ENCODE assay signal across 15 cellular contexts in the genomic region with DNA sequence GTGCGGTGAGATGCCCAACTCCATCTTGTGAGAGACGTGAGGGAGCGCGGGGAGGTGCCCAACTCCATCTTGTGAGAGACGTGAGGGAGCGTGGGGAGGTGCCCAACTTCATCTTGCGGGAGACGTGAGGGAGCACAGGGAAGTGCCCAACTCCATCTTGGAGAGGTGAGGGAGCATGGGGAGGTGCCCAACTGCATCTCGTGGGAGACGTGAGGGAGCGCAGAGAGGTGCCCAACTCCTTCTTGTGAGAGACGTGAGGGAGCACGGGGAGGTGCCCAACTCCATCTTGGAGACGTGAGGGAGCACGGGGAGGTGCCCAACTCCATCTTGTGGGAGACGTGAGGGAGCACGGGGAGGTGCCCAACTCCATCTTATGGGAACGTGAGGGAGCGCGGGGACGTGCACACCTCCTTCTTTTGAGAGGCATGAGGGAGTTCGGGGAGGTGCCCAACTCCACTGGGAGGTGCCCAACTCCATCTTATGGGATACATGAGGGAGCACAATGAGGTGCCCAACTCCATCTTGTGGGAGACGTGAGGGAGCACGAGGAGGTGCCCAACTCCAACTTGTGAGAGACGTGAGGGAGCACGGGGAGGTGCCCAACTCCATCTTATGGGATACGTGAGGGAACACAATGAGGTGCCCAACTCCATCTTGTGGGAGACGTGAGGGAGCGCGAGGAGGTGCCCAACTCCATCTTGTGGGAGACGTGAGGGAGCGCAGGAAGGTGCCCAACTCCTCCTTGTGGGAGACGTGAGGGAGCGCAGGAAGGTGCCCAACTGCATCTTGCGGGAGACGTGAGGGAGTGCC.
"Had no signal": no experiment of that assay in that cellular context is flagged by ENCODE, and none has a peak within 500 bp of the region (broad histone marks: within the 10 kb centered on the region; RNA-seq: fewer than 3 reads in every experiment).

No MANE protein-coding gene starts in this region.

- H3K9me3 ChIP-seq: heart right ventricle, vagina had no signal

- DNase-seq: activated CD4-positive, alpha-beta T cell treated with anti-CD3 and anti-CD28 coated beads for 1 hour; activated CD8-positive, alpha-beta T cell treated with anti-CD3 and anti-CD28 coated beads for 36 hours; brain microvascular endothelial cell; foreskin keratinocyte; heart right ventricle; left ventricle myocardium superior; mesenchymal stem cell; nephron progenitor cell; stimulated activated CD4-positive, alpha-beta T cell treated with anti-CD3 and anti-CD28 coated beads, Interleukin-15, amount 100 ng/mL, for 24 hours; stimulated activated CD4-positive, alpha-beta T cell treated with anti-CD3 and anti-CD28 coated beads, Interleukin-4, amount 100 ng/mL, for 4 hours; T-helper 9 cell had no signal

- ATAC-seq: activated CD8-positive, alpha-beta T cell treated with anti-CD3 and anti-CD28 coated beads for 36 hours; activated naive CD4-positive, alpha-beta T cell treated with anti-CD3 and anti-CD28 coated beads, Interleukin-2, amount 50 U/mL, for 72 hours; foreskin keratinocyte; heart right ventricle; left ventricle myocardium superior had no signal

- H3K36me3 ChIP-seq: brain microvascular endothelial cell, heart right ventricle, vagina had no signal

- H3K4me1 ChIP-seq: foreskin keratinocyte, heart right ventricle, vagina had no signal

- H3K4me3 ChIP-seq: heart right ventricle, vagina had no signal

- H3K27ac ChIP-seq: brain microvascular endothelial cell, foreskin keratinocyte, heart right ventricle, vagina had no signal

- FAIRE-seq: keratinocyte had no signal

- H3K27me3 ChIP-seq: brain microvascular endothelial cell, dorsolateral prefrontal cortex, foreskin keratinocyte, vagina had no signal
